Comparison of ENCODE assay signal across 16 cellular contexts in the genomic region with DNA sequence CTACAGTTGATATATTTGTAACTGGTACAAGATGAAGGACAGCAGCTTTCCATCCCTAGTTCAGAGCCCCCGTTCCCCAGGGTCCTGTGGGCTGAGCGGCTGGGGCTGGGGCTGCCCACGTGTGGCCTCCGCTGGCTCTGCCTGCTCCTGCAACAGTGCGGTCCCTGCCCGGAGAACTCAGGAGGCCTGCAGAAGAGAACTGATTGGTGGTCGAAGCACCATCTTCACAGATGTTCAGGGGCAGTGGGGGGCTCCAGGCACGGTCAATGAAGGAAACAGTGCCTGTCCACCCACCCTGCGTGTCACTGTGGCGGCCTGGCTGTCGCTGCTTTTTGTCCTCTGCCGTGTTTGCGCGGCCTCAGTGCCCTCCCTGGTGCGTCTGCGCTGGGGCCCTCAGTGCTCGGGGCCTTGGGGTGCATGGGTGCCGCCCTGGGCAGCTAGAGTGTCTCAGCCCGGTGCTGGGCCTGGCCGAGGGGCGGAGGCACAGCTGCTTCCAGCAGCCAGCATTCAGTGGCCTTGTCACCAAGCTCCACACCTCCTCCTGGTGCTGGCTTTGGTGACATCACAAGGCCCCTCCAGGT. TPM values are rescaled to one million over a fixed set of nuclear protein-coding genes. Genes with fewer than 3 reads are reported as not detected.
A peak's percentile ranks its signal among the peaks of the same experiment; 100 is the strongest.
DNase-seq lines count a peak whose midpoint lies in the region; ATAC-seq and TF ChIP-seq lines count a peak whose summit lies in the region.
"Had no signal": no experiment of that assay in that cellular context is flagged by ENCODE, and none has a peak within 500 bp of the region (broad histone marks: within the 10 kb centered on the region; RNA-seq: fewer than 3 reads in every experiment).

No MANE protein-coding gene starts in this region.

- no peak overlapping the region for H3K56ac ChIP-seq in H9 (ENCODE audit: insufficient read length, low read depth, low read length)

- no peak overlapping the region for H3K14ac ChIP-seq in H9 (ENCODE audit: insufficient read depth, low read length)

- CTCF ChIA-PET in Panc1 (lab: Charles Lee), result no interaction called here

- no peak overlapping the region for H3T11ph ChIP-seq in H9 (ENCODE audit: low read length)

- H3K9me3 Mint-ChIP-seq in CD14-positive monocyte, result no peaks in the 10 kb centered on the region
- no peaks in the 10 kb centered on the region for H3K9me3 Mint-ChIP-seq in stimulated activated naive B cell treated with anti-CD40 and anti-IgM and Interleukin-4, amounts not matched to agents 10 μg/mL and 1 μg/mL and 100 μg/mL, for 72 hours
- no peaks in the 10 kb centered on the region for H3K9me3 Mint-ChIP-seq in H9

- no peak overlapping the region for H3K9ac ChIP-seq in H9 (ENCODE audit: extremely low read depth, insufficient read length, low read length)

- ATAC-seq in Panc1, result no peak
- ATAC-seq in stimulated activated naive B cell treated with anti-CD40 and anti-IgM and Interleukin-4, amounts not matched to agents 10 μg/mL and 1 μg/mL and 100 μg/mL, for 72 hours (replicated peaks), result no peak
- ATAC-seq in HG02623 (IDR thresholded peaks at IDR 0.05; ENCODE audit: unreplicated experiment), result no peak
- ATAC-seq: PC-3 had no signal

- H3K4ac ChIP-seq in H9 (ENCODE audit: low read depth, low read length), result no peak overlapping the region

- peaks cover 0 to 1% (median 0%) of the 10 kb centered on the region in 3 donors for H3K27me3 Mint-ChIP-seq in CD14-positive monocyte (ENCODE audit: low read depth in 3 of 3)
- H3K27me3 Mint-ChIP-seq in stimulated activated naive B cell treated with anti-CD40 and anti-IgM and Interleukin-4, amounts not matched to agents 10 μg/mL and 1 μg/mL and 100 μg/mL, for 72 hours, result no peaks in the 10 kb centered on the region
- peaks cover 2% of the 10 kb centered on the region; the same call in 1 of the 2 replicates for H3K27me3 Mint-ChIP-seq in H9 (ENCODE audit: low read depth)
- H3K27me3 Mint-ChIP-seq: CD4-positive, alpha-beta memory T cell had no signal

- H2BK20ac ChIP-seq in H9 (ENCODE audit: low read depth, low read length, poor library complexity, severe bottlenecking), result no peak overlapping the region

- H3K23ac ChIP-seq in H9 (ENCODE audit: insufficient read length, low read depth, low read length), result no peak overlapping the region

- no peak overlapping the region for H2BK120ac ChIP-seq in H9 (ENCODE audit: low read depth, low read length, poor library complexity, severe bottlenecking)

- intact Hi-C loops in CD14-positive monocyte (cut with micrococcal nuclease) (no loop called here), Panc1 (cut with micrococcal nuclease; ENCODE audit: unreplicated experiment) (no loop called here)

- H3K27ac ChIP-seq in Panc1 (ENCODE audit: low read length) (no peak overlapping the region), H9 (ENCODE audit: insufficient read length, low read depth, low read length) (no peak overlapping the region)
- H3K27ac ChIP-seq: SK-N-MC had no signal

- H3K79me1 ChIP-seq in H9 (ENCODE audit: insufficient read depth, low read depth, low read length, poor library complexity, severe bottlenecking), result no peaks in the 10 kb centered on the region

- no peak overlapping the region for H2BK15ac ChIP-seq in H9 (ENCODE audit: low read depth, low read length)

- H3K4me1 ChIP-seq in Panc1 (ENCODE audit: control insufficient read depth, insufficient read depth, low read length) (peaks cover 18% of the 10 kb centered on the region), H9 (ENCODE audit: insufficient read depth, low read length) (no peaks in the 10 kb centered on the region)

- peak; percentile 24 for DNase-seq in CD14-positive monocyte (ENCODE audit: low spot score)
- DNase-seq in Panc1 (ENCODE audit: low read depth, low spot score), result no peak
- DNase-seq in islet precursor cell, result peak; percentile 38
- no peak for DNase-seq in stimulated activated naive B cell treated with anti-CD40 and anti-IgM and Interleukin-4, amounts not matched to agents 10 μg/mL and 1 μg/mL and 100 μg/mL, for 72 hours
- DNase-seq in H9, result no peak
- no peak for DNase-seq in cerebellar nuclear complex (lab: John Stamatoyannopoulos, UW)
- DNase-seq: Calu3; CD4-positive, alpha-beta memory T cell; DMS53; IMR-90; NCI-H187 treated with DMSO at 0.1 percent for 48 hours; NCI-H2171; NCI-H446; PC-3 had no signal

- no peaks in the 10 kb centered on the region for H3K27me3 ChIP-seq in Panc1 (ENCODE audit: control insufficient read depth, insufficient read depth, low read length)
- no peaks in the 10 kb centered on the region for H3K27me3 ChIP-seq in H9 (ENCODE audit: insufficient read depth, low read length)

- no peak overlapping the region for H2AFZ ChIP-seq in H9 (ENCODE audit: low read length)

- H3K27ac Mint-ChIP-seq in CD14-positive monocyte, result no peak overlapping the region
- H3K27ac Mint-ChIP-seq in stimulated activated naive B cell treated with anti-CD40 and anti-IgM and Interleukin-4, amounts not matched to agents 10 μg/mL and 1 μg/mL and 100 μg/mL, for 72 hours, result peak overlapping the region; percentile 37
- no peak overlapping the region for H3K27ac Mint-ChIP-seq in H9
- H3K27ac Mint-ChIP-seq: CD4-positive, alpha-beta memory T cell had no signal

- no peak overlapping the region for H4K8ac ChIP-seq in H9 (replicated peaks; ENCODE audit: insufficient read length, low read depth, low read length)

- no peak overlapping the region for H2BK5ac ChIP-seq in H9 (ENCODE audit: insufficient read length, low read length)

- H3K36me3 ChIP-seq in Panc1 (ENCODE audit: control insufficient read depth, insufficient read depth, low read length), result no peaks in the 10 kb centered on the region

- no peak overlapping the region for H3K4me2 ChIP-seq in H9 (ENCODE audit: insufficient read depth, insufficient read length, low read length)

- H4K5ac ChIP-seq in H9 (ENCODE audit: insufficient read length, low read depth, low read length), result no peak overlapping the region

- TSS peak; percentile 32 for BruUV-seq in Panc1 (replicated peaks; lab: Mats Ljungman, UMichigan)

- H3K18ac ChIP-seq in H9 (ENCODE audit: insufficient read length, low read depth, low read length), result no peak overlapping the region

- no peaks in the 10 kb centered on the region for H3K79me2 ChIP-seq in H9 (ENCODE audit: insufficient read depth, low read length)

- no CpG with 5 or more reads among the region's 21 CpGs for WGBS in H9 (ENCODE audit: extremely low coverage, insufficient read length, low lambda C conversion rate)

- no peak for TF ChIP-seq CTCF in CD14-positive monocyte (IDR thresholded peaks at IDR 0.05)
- TF ChIP-seq CTCF in Panc1 (IDR thresholded peaks at IDR 0.05), result no peak
- no peak for TF ChIP-seq CTCF in H9 (conservative IDR thresholded peaks at IDR 0.05)

- in situ Hi-C loops in Panc1 (cut with HindIII; ENCODE audit: low pct_unique_long_range_greater_than_20kb, low sequenced_read_pairs), result no loop called here

- no peak overlapping the region for H4K91ac ChIP-seq in H9 (ENCODE audit: insufficient read length, low read depth, low read length)

- no peak overlapping the region for H2AK5ac ChIP-seq in H9 (ENCODE audit: insufficient read length, low read length)

- H3K36me3 Mint-ChIP-seq in CD14-positive monocyte, result peaks cover 41 to 60% of the 10 kb centered on the region in 2 donors
- peaks cover 27 to 41% of the 10 kb centered on the region in 2 donors for H3K36me3 Mint-ChIP-seq in stimulated activated naive B cell treated with anti-CD40 and anti-IgM and Interleukin-4, amounts not matched to agents 10 μg/mL and 1 μg/mL and 100 μg/mL, for 72 hours
- H3K36me3 Mint-ChIP-seq in H9 (ENCODE audit: insufficient read depth in 1 of 3, low read depth in 3 of 3), result peaks cover 1 to 27% (median 26%) of the 10 kb centered on the region in 3 experiments; a peak in 6 of 7 replicates

- POLR2A ChIA-PET in Panc1 (lab: Charles Lee), result no interaction called here

- no peak overlapping the region for H2BK12ac ChIP-seq in H9 (ENCODE audit: insufficient read length, low read depth, low read length)

- H3K4me3 Mint-ChIP-seq in CD14-positive monocyte (no peak overlapping the region), H9 (no peak overlapping the region; a peak in 1 of 5 replicates)
- H3K4me3 Mint-ChIP-seq in stimulated activated naive B cell treated with anti-CD40 and anti-IgM and Interleukin-4, amounts not matched to agents 10 μg/mL and 1 μg/mL and 100 μg/mL, for 72 hours, result no peak overlapping the region
- H3K4me3 Mint-ChIP-seq: CD4-positive, alpha-beta memory T cell had no signal

- no peak overlapping the region for H3K4me3 ChIP-seq in Panc1 (ENCODE audit: low read depth in 2 of 2, low read length in 2 of 2)
- H3K4me3 ChIP-seq: SK-N-MC had no signal

- no peaks in the 10 kb centered on the region for H3K9me3 ChIP-seq in Panc1 (ENCODE audit: control insufficient read depth, insufficient read depth, low read depth, low read length)
- H3K9me3 ChIP-seq in H9 (ENCODE audit: control insufficient read depth, low read depth, low read length), result no peaks in the 10 kb centered on the region

- peaks cover 41% of the 10 kb centered on the region for H3K4me1 Mint-ChIP-seq in CD14-positive monocyte
- peaks cover 16 to 27% of the 10 kb centered on the region in 2 donors for H3K4me1 Mint-ChIP-seq in stimulated activated naive B cell treated with anti-CD40 and anti-IgM and Interleukin-4, amounts not matched to agents 10 μg/mL and 1 μg/mL and 100 μg/mL, for 72 hours
- peaks cover 2 to 3% of the 10 kb centered on the region in 2 experiments; a peak in 2 of 4 replicates for H3K4me1 Mint-ChIP-seq in H9

- no peaks in the 10 kb centered on the region for H4K20me1 ChIP-seq in H9 (ENCODE audit: control insufficient read depth, insufficient read depth, insufficient read length)

- peaks cover 3% of the 10 kb centered on the region for H3K23me2 ChIP-seq in H9 (ENCODE audit: insufficient read length, low read depth, low read length, poor library complexity, severe bottlenecking)

RNA-seq across cellular contexts. Expression of a gene that starts 4.2 kb away (rescaled TPM):
- polyA plus RNA-seq in CD14-positive monocyte, result 10 to 100 TPM; 41.1 to 62.7 TPM
- 42.9 TPM for total RNA-seq in Panc1 (2021; ENCODE audit: unreplicated experiment)
- 85.4 TPM for polyA plus RNA-seq in Panc1 (2012; ENCODE audit: insufficient read length)
- 49.4 and 50.0 TPM in 2 replicates for total RNA-seq in H9 (2021)

RNA-seq across cellular contexts. Expression of a gene that starts 44.9 kb away (rescaled TPM):
- polyA plus RNA-seq in CD14-positive monocyte, result under 1 TPM; 0.59 to 0.95 TPM
- total RNA-seq in Panc1 (2021; ENCODE audit: unreplicated experiment) (26.6 TPM), H9 (2021) (27.3 and 32.0 TPM in 2 replicates)
- polyA plus RNA-seq in Panc1 (2012; ENCODE audit: insufficient read length), result 26.3 TPM

RNA-seq across cellular contexts. Expression of a gene that starts 45.2 kb away (rescaled TPM):
- under 1 TPM in 1 of 2 donors, not detected in 1; 0.36 TPM for polyA plus RNA-seq in CD14-positive monocyte
- total RNA-seq in Panc1 (2021; ENCODE audit: unreplicated experiment) (2.3 TPM), H9 (2021) (0.33 and 0.39 TPM in 2 replicates)
- polyA plus RNA-seq in Panc1 (2012; ENCODE audit: insufficient read length), result 2.5 TPM

Comparison
In these comparisons a context has a peak if more than half of its experiments do, and no peak if none do; other contexts are left out.
1. DNase-seq: peak in CD14-positive monocyte (single experiment) and islet precursor cell (single experiment); none in Panc1 (single experiment), stimulated activated naive B cell treated with anti-CD40 and anti-IgM and Interleukin-4, amounts not matched to agents 10 μg/mL and 1 μg/mL and 100 μg/mL, for 72 hours (single experiment), H9 (single experiment) and cerebellar nuclear complex (0 of 2).